ENCODE assay signal across 8 cellular contexts in genomic region chr5:131264453-131265200, GRCh38. TPM values are rescaled to one million over a fixed set of nuclear protein-coding genes. Genes with fewer than 3 reads are reported as not detected.
DNase-seq lines count a peak whose midpoint lies in the region; ATAC-seq and TF ChIP-seq lines count a peak whose summit lies in the region.

No MANE protein-coding gene starts in this region.

- TF ChIP-seq CTCF in left lung (IDR thresholded peaks at IDR 0.05): no peak

- H3K4me1 ChIP-seq in left lung: peaks cover 9 to 61% of the 10 kb centered on the region in 2 donors

- DNase-seq in NCI-H510A treated with DMSO at 0.1 percent for 48 hours (lab: John Stamatoyannopoulos, UW) (peak; percentile 10), NCI-H510A (lab: John Stamatoyannopoulos, UW) (no peak), cerebellar cortex (ENCODE audit: low spot score) (peak; percentile 53), left lung (peak; percentile 45 to 87), cortex of kidney (lab: John Stamatoyannopoulos, UW) (no peak)
- DNase-seq in T-helper 2 cell treated with Interferon-gamma antibody and Interleukin-4, amounts not matched to agents 5 μg/mL and 100 μg/mL, for 36 hours (ENCODE audit: low spot score): no peak
- DNase-seq in stimulated activated CD8-positive, alpha-beta memory T cell treated with anti-CD3 and anti-CD28 coated beads, Interleukin-4, amount 100 ng/mL, for 48 hours: peak; percentile 64

- H3K27me3 Mint-ChIP-seq in T-helper 2 cell treated with Interferon-gamma antibody and Interleukin-4, amounts not matched to agents 5 μg/mL and 100 μg/mL, for 36 hours (ENCODE audit: low read depth): no peaks in the 10 kb centered on the region

- H3K4me3 ChIP-seq in left lung: peak overlapping the region; percentile 81 to 90

- peak overlapping the region; percentile 79 for H3K4me3 Mint-ChIP-seq in T-helper 2 cell treated with Interferon-gamma antibody and Interleukin-4, amounts not matched to agents 5 μg/mL and 100 μg/mL, for 36 hours

- H3K36me3 ChIP-seq in left lung: no peaks in the 10 kb centered on the region

- intact Hi-C loops in left lung (cut with DNase I): no loop called here

- H3K27ac Mint-ChIP-seq in T-helper 2 cell treated with Interferon-gamma antibody and Interleukin-4, amounts not matched to agents 5 μg/mL and 100 μg/mL, for 36 hours: peak overlapping the region; percentile 83

- peak overlapping the region; percentile 92 to 96 for H3K27ac ChIP-seq in left lung

- no peaks in the 10 kb centered on the region for H3K9me3 ChIP-seq in left lung

- peaks cover 37% of the 10 kb centered on the region for H3K4me1 Mint-ChIP-seq in T-helper 2 cell treated with Interferon-gamma antibody and Interleukin-4, amounts not matched to agents 5 μg/mL and 100 μg/mL, for 36 hours (ENCODE audit: low read depth)

- peaks cover 43% of the 10 kb centered on the region for H3K36me3 Mint-ChIP-seq in T-helper 2 cell treated with Interferon-gamma antibody and Interleukin-4, amounts not matched to agents 5 μg/mL and 100 μg/mL, for 36 hours (ENCODE audit: low read depth)

- peak; percentile 9 for ATAC-seq in HG03280 (IDR thresholded peaks at IDR 0.05; ENCODE audit: unreplicated experiment)
- ATAC-seq in left lung: peak; percentile 42

- no peaks in the 10 kb centered on the region for H3K9me3 Mint-ChIP-seq in T-helper 2 cell treated with Interferon-gamma antibody and Interleukin-4, amounts not matched to agents 5 μg/mL and 100 μg/mL, for 36 hours

- no peaks in the 10 kb centered on the region for H3K27me3 ChIP-seq in left lung

RNA-seq across cellular contexts. Expression of gene CDC42SE2, which starts 0.8 kb away (rescaled TPM):
- total RNA-seq in left lung: 10 to 100 TPM; 28.1 to 37.5 TPM

Comparison
In these comparisons a context has a peak if more than half of its experiments do, and no peak if none do; other contexts are left out.
1. DNase-seq: peak in NCI-H510A treated with DMSO at 0.1 percent for 48 hours (single experiment), cerebellar cortex (single experiment), left lung (2 of 2) and stimulated activated CD8-positive, alpha-beta memory T cell treated with anti-CD3 and anti-CD28 coated beads, Interleukin-4, amount 100 ng/mL, for 48 hours (single experiment); none in NCI-H510A (single experiment), T-helper 2 cell treated with Interferon-gamma antibody and Interleukin-4, amounts not matched to agents 5 μg/mL and 100 μg/mL, for 36 hours (single experiment) and cortex of kidney (single experiment).